ENCODE assay signal across 15 cellular contexts in genomic region chr11:64789331-64790204, GRCh38.
"Had no signal": no experiment of that assay in that cellular context is flagged by ENCODE, and none has a peak within 500 bp of the region (broad histone marks: within the 10 kb centered on the region; RNA-seq: fewer than 3 reads in every experiment).

No MANE protein-coding gene starts in this region.

- H3K4me3 Mint-ChIP-seq: mesothelial cell of epicardium; stimulated activated naive CD8-positive, alpha-beta T cell treated with anti-CD3 and anti-CD28 coated beads, Interleukin-15, amount 100 ng/mL, for 72 hours; T-helper 2 cell treated with Interferon-gamma antibody and Interleukin-4, amounts not matched to agents 5 μg/mL and 100 μg/mL, for 36 hours had no signal

- H3K27ac ChIP-seq: brain microvascular endothelial cell, foreskin keratinocyte, heart right ventricle, left lung, testis had no signal

- H3K9me3 ChIP-seq: heart right ventricle, left lung, neutrophil, testis had no signal

- H3K27ac Mint-ChIP-seq: activated naive CD4-positive, alpha-beta T cell treated with anti-CD3 and anti-CD28 coated beads, Interleukin-2, amount 50 U/mL, for 72 hours; mesothelial cell of epicardium; progenitor cell of endocrine pancreas; T-helper 2 cell treated with Interferon-gamma antibody and Interleukin-4, amounts not matched to agents 5 μg/mL and 100 μg/mL, for 36 hours had no signal

- H3K4me3 ChIP-seq: heart right ventricle, left lung, testis had no signal

- H3K4me1 ChIP-seq: foreskin keratinocyte had no signal

- H3K9me3 Mint-ChIP-seq: activated naive CD4-positive, alpha-beta T cell treated with anti-CD3 and anti-CD28 coated beads, Interleukin-2, amount 50 U/mL, for 72 hours; mesothelial cell of epicardium; stimulated activated naive CD8-positive, alpha-beta T cell treated with anti-CD3 and anti-CD28 coated beads, Interleukin-15, amount 100 ng/mL, for 72 hours; T-helper 2 cell treated with Interferon-gamma antibody and Interleukin-4, amounts not matched to agents 5 μg/mL and 100 μg/mL, for 36 hours had no signal

- H3K27me3 Mint-ChIP-seq: progenitor cell of endocrine pancreas; stimulated activated naive CD8-positive, alpha-beta T cell treated with anti-CD3 and anti-CD28 coated beads, Interleukin-15, amount 100 ng/mL, for 72 hours had no signal

- H3K4me1 Mint-ChIP-seq: mesothelial cell of epicardium had no signal

- H3K27me3 ChIP-seq: brain microvascular endothelial cell, foreskin keratinocyte, heart right ventricle, left lung, neutrophil, testis had no signal

- H3K36me3 Mint-ChIP-seq: activated naive CD4-positive, alpha-beta T cell treated with anti-CD3 and anti-CD28 coated beads, Interleukin-2, amount 50 U/mL, for 72 hours had no signal

- DNase-seq: activated CD4-positive, alpha-beta T cell treated with anti-CD3 and anti-CD28 coated beads, Interleukin-2, amount 50 U/mL, for 4 hours; activated effector memory CD4-positive, alpha-beta T cell treated with anti-CD3 and anti-CD28 coated beads, Interleukin-2, amount 50 U/mL, for 16 hours; activated T-cell treated with anti-CD3 and anti-CD28 coated beads, Interleukin-2, amount 50 U/mL, for 1 hour; brain microvascular endothelial cell; foreskin keratinocyte; heart right ventricle; stimulated activated CD4-positive, alpha-beta T cell treated with anti-CD3 and anti-CD28 coated beads, Interleukin-2, amount 100 ng/mL, for 48 hours; stimulated activated naive CD8-positive, alpha-beta T cell treated with anti-CD3 and anti-CD28 coated beads, Interleukin-15, amount 100 ng/mL, for 72 hours; testis had no signal

- ATAC-seq: foreskin keratinocyte; left lung; stimulated activated naive CD8-positive, alpha-beta T cell treated with anti-CD3 and anti-CD28 coated beads, Interleukin-15, amount 100 ng/mL, for 72 hours had no signal
